In the genomic region with DNA sequence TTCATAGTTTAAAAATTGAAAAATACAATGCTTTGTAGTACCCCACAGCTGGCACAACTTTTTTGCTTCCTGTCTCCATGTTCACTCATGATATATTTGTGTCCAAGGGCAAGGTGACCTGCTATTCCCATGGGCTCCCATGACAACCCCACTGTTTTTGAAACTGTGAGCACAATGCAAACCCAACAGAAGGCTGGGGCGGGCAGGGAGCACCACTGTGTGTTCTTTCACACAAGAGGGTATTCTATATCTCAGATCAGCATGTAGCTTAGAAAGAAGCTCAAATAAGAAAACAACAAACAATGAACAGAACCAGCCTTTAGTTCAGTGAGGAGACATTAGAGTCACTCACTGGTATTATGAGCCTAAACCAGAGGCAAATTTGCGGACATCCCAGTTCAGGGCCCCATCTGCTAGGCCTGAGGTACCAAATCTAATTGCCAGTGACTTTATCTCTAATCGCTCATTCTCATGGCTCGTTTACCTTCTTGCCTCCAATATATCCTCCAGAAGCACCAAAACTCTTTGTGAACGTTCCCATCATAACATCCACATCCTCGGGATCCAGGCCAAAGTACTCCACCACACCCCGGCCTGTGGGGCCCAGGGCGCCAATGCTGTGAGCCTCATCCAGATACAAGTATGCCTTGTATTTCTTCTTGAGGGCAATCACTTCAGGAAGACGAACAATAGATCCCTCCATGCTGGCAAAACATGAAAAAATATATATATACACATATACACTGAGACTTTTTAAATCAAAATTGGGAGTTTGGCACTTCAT, we compare ENCODE assay signal across 13 cellular contexts. TPM values are rescaled to one million over a fixed set of nuclear protein-coding genes. Genes with fewer than 3 reads are reported as not detected.
DNase-seq lines count a peak whose midpoint lies in the region; ATAC-seq and TF ChIP-seq lines count a peak whose summit lies in the region.
"Had no signal": no experiment of that assay in that cellular context is flagged by ENCODE, and none has a peak within 500 bp of the region (broad histone marks: within the 10 kb centered on the region; RNA-seq: fewer than 3 reads in every experiment).

No MANE protein-coding gene starts in this region.

- H3K9me3 Mint-ChIP-seq in T-helper 2 cell treated with Interferon-gamma antibody and Interleukin-4, amounts not matched to agents 5 μg/mL and 100 μg/mL, for 36 hours = no peaks in the 10 kb centered on the region
- H3K9me3 Mint-ChIP-seq in stimulated activated effector memory CD8-positive, alpha-beta T cell treated with anti-CD3 and anti-CD28 coated beads, Interleukin-12 subunit alpha, Interleukin-12 subunit beta, amount 100 ng/mL, for 72 hours = no peaks in the 10 kb centered on the region

- no peaks in the 10 kb centered on the region for H3K27me3 ChIP-seq in esophagus squamous epithelium

- H3K4me1 ChIP-seq in esophagus squamous epithelium = no peaks in the 10 kb centered on the region

- peaks cover 4 to 93% (median 8%) of the 10 kb centered on the region in 3 donors for H3K36me3 ChIP-seq in esophagus squamous epithelium

- peak overlapping the region in 3 of 4 donors; percentile 6 to 51 (median 34) for H3K27ac ChIP-seq in esophagus squamous epithelium
- no peak overlapping the region for H3K27ac ChIP-seq in RWPE1

- peaks cover 14% of the 10 kb centered on the region for H3K4me1 Mint-ChIP-seq in T-helper 2 cell treated with Interferon-gamma antibody and Interleukin-4, amounts not matched to agents 5 μg/mL and 100 μg/mL, for 36 hours (ENCODE audit: low read depth)
- H3K4me1 Mint-ChIP-seq in stimulated activated effector memory CD8-positive, alpha-beta T cell treated with anti-CD3 and anti-CD28 coated beads, Interleukin-12 subunit alpha, Interleukin-12 subunit beta, amount 100 ng/mL, for 72 hours = no peaks in the 10 kb centered on the region

- POLR2A ChIA-PET in RWPE1 (lab: Yijun Ruan, JAX; ENCODE audit: low non-redundant PET) = no interaction called here

- H3K27ac Mint-ChIP-seq in T-helper 2 cell treated with Interferon-gamma antibody and Interleukin-4, amounts not matched to agents 5 μg/mL and 100 μg/mL, for 36 hours = peak overlapping the region; percentile 66
- peak overlapping the region; percentile 7 for H3K27ac Mint-ChIP-seq in stimulated activated effector memory CD8-positive, alpha-beta T cell treated with anti-CD3 and anti-CD28 coated beads, Interleukin-12 subunit alpha, Interleukin-12 subunit beta, amount 100 ng/mL, for 72 hours
- H3K27ac Mint-ChIP-seq: progenitor cell of endocrine pancreas had no signal

- peaks cover 61% of the 10 kb centered on the region for H3K36me3 Mint-ChIP-seq in T-helper 2 cell treated with Interferon-gamma antibody and Interleukin-4, amounts not matched to agents 5 μg/mL and 100 μg/mL, for 36 hours (ENCODE audit: low read depth)
- H3K36me3 Mint-ChIP-seq in stimulated activated effector memory CD8-positive, alpha-beta T cell treated with anti-CD3 and anti-CD28 coated beads, Interleukin-12 subunit alpha, Interleukin-12 subunit beta, amount 100 ng/mL, for 72 hours = peaks cover 98% of the 10 kb centered on the region

- TF ChIP-seq POLR2A in esophagus squamous epithelium (IDR thresholded peaks at IDR 0.05) = no peak

- WGBS in esophagus squamous epithelium, 2 donors = 59 to 75% methylated on average over 9 of the region's 9 CpGs

- ATAC-seq in HG03565 (IDR thresholded peaks at IDR 0.05; ENCODE audit: unreplicated experiment) = peak; percentile 14
- no peak for ATAC-seq in stimulated activated effector memory CD8-positive, alpha-beta T cell treated with anti-CD3 and anti-CD28 coated beads, Interleukin-12 subunit alpha, Interleukin-12 subunit beta, amount 100 ng/mL, for 72 hours

- intact Hi-C loops in esophagus squamous epithelium (cut with DNase I) = no loop called here

- H3K4me3 ChIP-seq in esophagus squamous epithelium = no peak overlapping the region

- no peak overlapping the region for H3K4me3 Mint-ChIP-seq in T-helper 2 cell treated with Interferon-gamma antibody and Interleukin-4, amounts not matched to agents 5 μg/mL and 100 μg/mL, for 36 hours
- H3K4me3 Mint-ChIP-seq in stimulated activated effector memory CD8-positive, alpha-beta T cell treated with anti-CD3 and anti-CD28 coated beads, Interleukin-12 subunit alpha, Interleukin-12 subunit beta, amount 100 ng/mL, for 72 hours = no peak overlapping the region

- CTCF ChIA-PET in RWPE1 (lab: Yijun Ruan, JAX) = no interaction called here

- no peak for DNase-seq in T-helper 2 cell treated with Interferon-gamma antibody and Interleukin-4, amounts not matched to agents 5 μg/mL and 100 μg/mL, for 36 hours (ENCODE audit: low spot score)
- DNase-seq in T-helper 2 cell (no peak), esophagus squamous epithelium (lab: John Stamatoyannopoulos, UW) (no peak), SIG-M5 treated with dmso at 0.1 percent for 504 hours (lab: John Stamatoyannopoulos, UW; ENCODE audit: unreplicated experiment) (no peak), RWPE1 (ENCODE audit: low spot score) (no peak), glomerular visceral epithelial cell (ENCODE audit: extremely low spot score) (no peak)
- no peak for DNase-seq in stimulated activated effector memory CD8-positive, alpha-beta T cell treated with anti-CD3 and anti-CD28 coated beads, Interleukin-12 subunit alpha, Interleukin-12 subunit beta, amount 100 ng/mL, for 72 hours (ENCODE audit: low spot score in 2 of 2)
- DNase-seq: 8988T; effector CD4-positive, alpha-beta T cell; NCI-H2029 treated with DMSO at 0.1 percent for 48 hours; SK-N-SH had no signal

- no peak for TF ChIP-seq CTCF in esophagus squamous epithelium (IDR thresholded peaks at IDR 0.05)
- no peak for TF ChIP-seq CTCF in RWPE1 (conservative IDR thresholded peaks at IDR 0.05; ENCODE audit: low read depth)

- no peaks in the 10 kb centered on the region for H3K27me3 Mint-ChIP-seq in T-helper 2 cell treated with Interferon-gamma antibody and Interleukin-4, amounts not matched to agents 5 μg/mL and 100 μg/mL, for 36 hours (ENCODE audit: low read depth)
- H3K27me3 Mint-ChIP-seq: progenitor cell of endocrine pancreas had no signal

- H3K9me3 ChIP-seq in esophagus squamous epithelium = no peaks in the 10 kb centered on the region
- H3K9me3 ChIP-seq: SK-N-SH had no signal

RNA-seq across cellular contexts. Expression of a gene that starts 56.4 kb away (rescaled TPM):
- 1 to 10 TPM in 2 of 4 donors, not detected in 2; 1.6 to 1.7 TPM for total RNA-seq in esophagus squamous epithelium
- total RNA-seq: progenitor cell of endocrine pancreas had no signal
